In genomic region chr2:111445191-111445929, GRCh38 we compare ENCODE assay signal across 6 cellular contexts.
DNase-seq lines count a peak whose midpoint lies in the region; ATAC-seq, FAIRE-seq and TF ChIP-seq lines count a peak whose summit lies in the region.
"Not testable (repeated sequence)": the region's sequence is repeated elsewhere in the genome, so short reads cannot be mapped to it uniquely, and the experiment has no call there.

No MANE protein-coding gene starts in this region.

- WGBS in K562 (ENCODE audit: insufficient coverage, low coverage, missing lambda C conversion rate): no CpG with 5 or more reads among the region's 7 CpGs

- not testable (repeated sequence) for H3K4me1 Mint-ChIP-seq in GM23338

- CTCF ChIA-PET in Panc1 (lab: Charles Lee); K562 (lab: Yijun Ruan, JAX; ENCODE audit: low intra/inter-chr PET ratio): not testable (repeated sequence)

- H3K79me2 ChIP-seq in GM23338 (replicated peaks; ENCODE audit: insufficient read depth): not testable (repeated sequence)
- peaks cover 17% of the 10 kb centered on the region for H3K79me2 ChIP-seq in K562 (ENCODE audit: control insufficient read depth, insufficient read depth, low read length)

- H3K4me2 ChIP-seq in GM23338; K562 (ENCODE audit: insufficient read depth, low read length): not testable (repeated sequence)

- POLR2A ChIA-PET in Panc1 (lab: Charles Lee); K562 (lab: Yijun Ruan, JAX): not testable (repeated sequence)

- not testable (repeated sequence) for H2AFZ ChIP-seq in GM23338; K562 (ENCODE audit: low read depth, low read length)

- not testable (repeated sequence) for TF ChIP-seq POLR2A in K562 (conservative IDR thresholded peaks at IDR 0.05)

- not testable (repeated sequence) for TF ChIP-seq RAD21 in K562 (CRISPR knock-in tag; conservative IDR thresholded peaks at IDR 0.05 in 1 of 2, IDR thresholded peaks at IDR 0.05 in 1 of 2)

- not testable (repeated sequence) for H3K9ac ChIP-seq in K562 (ENCODE audit: insufficient read depth in 1 of 2, low read depth in 2 of 2, low read length in 2 of 2)

- H3K4me3 ChIP-seq in GM23338; Panc1 (ENCODE audit: low read depth in 2 of 2, low read length in 2 of 2); K562: not testable (repeated sequence)

- H3K9me3 ChIP-seq in Panc1 (ENCODE audit: control insufficient read depth, insufficient read depth, low read depth, low read length); K562 (replicated peaks; ENCODE audit: control insufficient read depth, insufficient read depth, low read depth, low read length): not testable (repeated sequence)

- ATAC-seq in GM23338: peak; percentile 48
- 0 out of 2 replicates have a peak, but pooled peaks have one; percentile 27 for ATAC-seq in Panc1
- ATAC-seq in K562: peak; percentile 83
- peak; percentile 41 to 69 for ATAC-seq in left cardiac atrium
- peak; percentile 92 for ATAC-seq in left lobe of liver
- peak; percentile 55 for ATAC-seq in omental fat pad (ENCODE audit: low FRiP score)

- H3K27me3 ChIP-seq in GM23338 (ENCODE audit: insufficient read depth); Panc1 (ENCODE audit: control insufficient read depth, insufficient read depth, low read length); K562 (ENCODE audit: control insufficient read depth in 2 of 2, insufficient read depth in 2 of 2, low read length in 2 of 2): not testable (repeated sequence)

- H3K36me3 Mint-ChIP-seq in GM23338 (ENCODE audit: low read depth): not testable (repeated sequence)

- not testable (repeated sequence) for H3K9me2 ChIP-seq in GM23338 (ENCODE audit: insufficient read depth)

- DNase-seq in GM23338 (ENCODE audit: low spot score); Panc1 (ENCODE audit: low read depth, low spot score); K562 (ENCODE audit: extremely low read depth in 1 of 4, low spot score in 3 of 4); left cardiac atrium; left lobe of liver (ENCODE audit: low spot score); omental fat pad (ENCODE audit: low spot score): not testable (repeated sequence)

- in situ Hi-C loops in Panc1 (cut with HindIII; ENCODE audit: low pct_unique_long_range_greater_than_20kb, low sequenced_read_pairs); K562 (cut with MboI): not testable (repeated sequence)

- not testable (repeated sequence) for H3K27ac Mint-ChIP-seq in GM23338

- H3K9me3 Mint-ChIP-seq in GM23338: not testable (repeated sequence)

- H4K20me1 ChIP-seq in GM23338 (replicated peaks; ENCODE audit: insufficient read depth); K562 (replicated peaks; ENCODE audit: control insufficient read depth, insufficient read depth, low read length): not testable (repeated sequence)

- TF ChIP-seq EP300 in K562 (IDR thresholded peaks at IDR 0.05; ENCODE audit: low read length): not testable (repeated sequence)

- not testable (repeated sequence) for H3K36me3 ChIP-seq in GM23338 (ENCODE audit: insufficient read depth); Panc1 (ENCODE audit: control insufficient read depth, insufficient read depth, low read length); K562 (ENCODE audit: control insufficient read depth, insufficient read depth, low read length)

- BruUV-seq in Panc1 (replicated peaks; lab: Mats Ljungman, UMichigan); K562 (replicated peaks; lab: Mats Ljungman, UMichigan): not testable (repeated sequence)

- intact Hi-C loops in Panc1 (cut with micrococcal nuclease; ENCODE audit: unreplicated experiment); K562 (cut with micrococcal nuclease); left cardiac atrium (cut with DNase I): not testable (repeated sequence)

- peak; percentile 85 for FAIRE-seq in K562 (lab: Jason Lieb, UNC)

- H3K9me1 ChIP-seq in K562 (ENCODE audit: control insufficient read depth, insufficient read depth, low read length): not testable (repeated sequence)

- TF ChIP-seq CTCF in GM23338 (conservative IDR thresholded peaks at IDR 0.05; ENCODE audit: low read depth in 2 of 2); Panc1 (IDR thresholded peaks at IDR 0.05); K562 (IDR thresholded peaks at IDR 0.05 in 2 of 3, conservative IDR thresholded peaks at IDR 0.05 in 1 of 3; ENCODE audit: insufficient read depth in 2 of 3, low read depth in 1 of 3, low read length in 3 of 3); omental fat pad (IDR thresholded peaks at IDR 0.05): not testable (repeated sequence)

- H3K4me1 ChIP-seq in GM23338 (ENCODE audit: insufficient read depth); Panc1 (ENCODE audit: control insufficient read depth, insufficient read depth, low read length); K562 (replicated peaks in 1 of 2; ENCODE audit: control insufficient read depth in 2 of 2, insufficient read depth in 2 of 2, low read length in 2 of 2): not testable (repeated sequence)

- not testable (repeated sequence) for H3K27me3 Mint-ChIP-seq in GM23338 (ENCODE audit: insufficient read depth, low read depth, poor library complexity)

- not testable (repeated sequence) for H3K4me3 Mint-ChIP-seq in GM23338

- not testable (repeated sequence) for H3F3A ChIP-seq in GM23338 (replicated peaks; ENCODE audit: low read depth)

- H3K27ac ChIP-seq in GM23338 (ENCODE audit: low read depth); Panc1 (ENCODE audit: low read length); K562 (ENCODE audit: extremely low read depth, low read depth, low read length): not testable (repeated sequence)

Comparison
In these comparisons a context has a peak if more than half of its experiments do, and no peak if none do; other contexts are left out.
1. ATAC-seq: peak in every context shown above with its lines; median percentile 92 in left lobe of liver; 83 in K562; 55 in left cardiac atrium; 55 in omental fat pad; 48 in GM23338; 27 in Panc1.